9 cellular contexts compared by ENCODE assay signal in the genomic region with DNA sequence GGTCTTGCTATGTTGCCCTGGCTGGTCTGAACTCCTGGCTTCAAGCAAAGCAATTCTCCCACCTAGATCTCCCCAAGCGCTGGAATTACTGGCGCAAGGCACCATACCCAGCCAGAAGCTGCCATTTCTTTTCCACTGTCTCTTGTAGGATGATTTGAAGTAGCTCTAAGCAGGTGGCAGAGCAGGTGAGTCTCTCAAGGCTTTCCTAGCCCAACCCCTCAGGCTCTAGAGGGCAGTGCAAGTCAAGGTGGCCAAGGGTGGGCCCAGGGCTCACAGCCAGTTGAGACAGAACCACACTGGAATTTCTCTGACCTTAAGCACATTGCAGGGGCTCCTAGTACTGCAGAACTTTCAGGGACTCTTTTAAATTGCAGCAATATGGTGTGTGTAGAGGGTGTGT. TPM values are rescaled to one million over a fixed set of nuclear protein-coding genes. Genes with fewer than 3 reads are reported as not detected.
DNase-seq lines count a peak whose midpoint lies in the region; ATAC-seq and TF ChIP-seq lines count a peak whose summit lies in the region.
"Had no signal": no experiment of that assay in that cellular context is flagged by ENCODE, and none has a peak within 500 bp of the region (broad histone marks: within the 10 kb centered on the region; RNA-seq: fewer than 3 reads in every experiment).

No MANE protein-coding gene starts in this region.

- peak in 2 of 3 experiments; percentile 9 to 50 for DNase-seq in NCI-H1417 (lab: John Stamatoyannopoulos, UW)
- DNase-seq in NCI-H1417 treated with DMSO at 0.1 percent for 48 hours (lab: John Stamatoyannopoulos, UW), result no peak
- peak; percentile 29 for DNase-seq in OCI-M1 (lab: John Stamatoyannopoulos, UW)
- peak; percentile 35 for DNase-seq in fibroblast of villous mesenchyme (ENCODE audit: low read depth)
- no peak for DNase-seq in sciatic nerve (ENCODE audit: low spot score)
- no peak for DNase-seq in activated CD4-positive, alpha-beta T cell treated with anti-CD3 and anti-CD28 coated beads, Interleukin-2, amount 50 U/mL, for 48 hours
- DNase-seq: activated CD8-positive, alpha-beta memory T cell treated with anti-CD3 and anti-CD28 coated beads for 24 hours had no signal

- peak; percentile 32 for TF ChIP-seq CTCF in fibroblast of villous mesenchyme (IDR thresholded peaks at IDR 0.05; ENCODE audit: insufficient read depth, low read depth, low read length)

- intact Hi-C loops in sciatic nerve (cut with DNase I), result loop anchor here (10.0 kb wide), 1 partner anchor 280 kb away; the partner anchor contains the start of gene KLHDC8B

- ATAC-seq in sciatic nerve, result peak; percentile 56
- ATAC-seq in HG02678 (IDR thresholded peaks at IDR 0.05; ENCODE audit: unreplicated experiment), result no peak
- no peak for ATAC-seq in HG02571 (IDR thresholded peaks at IDR 0.05; ENCODE audit: unreplicated experiment)

- no peak overlapping the region for H3K4me3 ChIP-seq in fibroblast of villous mesenchyme (ENCODE audit: low read depth, low read length)

RNA-seq across cellular contexts. Expression of gene DAG1, which starts 15.6 kb away (rescaled TPM):
- total RNA-seq in fibroblast of villous mesenchyme, result 61.2 and 88.5 TPM in 2 replicates
- 165 TPM for total RNA-seq in sciatic nerve

RNA-seq across cellular contexts. Expression of gene NICN1, which starts 25.3 kb away (rescaled TPM):
- total RNA-seq in fibroblast of villous mesenchyme (3.9 and 4.7 TPM in 2 replicates), sciatic nerve (23.4 TPM)

RNA-seq across cellular contexts. Expression of gene AMT, which starts 32.2 kb away (rescaled TPM):
- total RNA-seq in fibroblast of villous mesenchyme (1.3 and 1.7 TPM in 2 replicates), sciatic nerve (12.4 TPM)

RNA-seq across cellular contexts. Expression of gene TCTA, which starts 42.2 kb away (rescaled TPM):
- total RNA-seq in fibroblast of villous mesenchyme (22.2 and 27.2 TPM in 2 replicates), sciatic nerve (28.5 TPM)

RNA-seq across cellular contexts. Expression of gene RHOA, which starts 42.7 kb away (rescaled TPM):
- total RNA-seq in fibroblast of villous mesenchyme (626 and 717 TPM in 2 replicates), sciatic nerve (485 TPM)

Comparison
In these comparisons a context has a peak if more than half of its experiments do, and no peak if none do; other contexts are left out.
1. DNase-seq: peak in NCI-H1417 (2 of 3), OCI-M1 (single experiment) and fibroblast of villous mesenchyme (single experiment); none in NCI-H1417 treated with DMSO at 0.1 percent for 48 hours (single experiment), sciatic nerve (single experiment) and activated CD4-positive, alpha-beta T cell treated with anti-CD3 and anti-CD28 coated beads, Interleukin-2, amount 50 U/mL, for 48 hours (0 of 2).